Comparison of ENCODE assay signal across 14 cellular contexts in the genomic region with DNA sequence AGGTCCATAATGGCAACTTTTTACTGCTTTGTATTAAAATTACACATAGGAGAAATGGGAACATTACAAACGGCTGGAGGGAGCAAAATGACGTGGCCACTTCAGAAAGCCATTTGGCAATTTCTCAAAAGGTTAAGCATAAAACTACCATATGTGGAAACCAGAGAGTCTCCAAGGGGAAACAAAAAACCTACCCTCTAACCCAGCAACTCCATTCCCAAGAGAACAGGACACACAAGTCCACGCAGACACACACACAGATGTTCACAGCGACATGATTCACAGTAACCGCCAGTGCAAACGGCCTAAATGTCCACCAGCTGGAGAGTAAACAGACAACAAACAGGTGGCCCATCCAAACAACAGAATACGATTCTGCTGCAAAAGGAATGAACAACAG. TPM values are rescaled to one million over a fixed set of nuclear protein-coding genes. Genes with fewer than 3 reads are reported as not detected.
A peak's percentile ranks its signal among the peaks of the same experiment; 100 is the strongest.
DNase-seq lines count a peak whose midpoint lies in the region; ATAC-seq and TF ChIP-seq lines count a peak whose summit lies in the region.
"Had no signal": no experiment of that assay in that cellular context is flagged by ENCODE, and none has a peak within 500 bp of the region (broad histone marks: within the 10 kb centered on the region; RNA-seq: fewer than 3 reads in every experiment).

No MANE protein-coding gene starts in this region.

- H3K27ac Mint-ChIP-seq in osteocyte (ENCODE audit: unreplicated experiment), result peak overlapping the region; percentile 63
- H3K27ac Mint-ChIP-seq in natural killer cell treated with Interleukin-12 subunit alpha and Interleukin-12 subunit beta and Interleukin-15 and Interleukin-18, amount 100 ng/mL, for 72 hours, result no peak overlapping the region
- H3K27ac Mint-ChIP-seq: activated naive CD4-positive, alpha-beta T cell treated with anti-CD3 and anti-CD28 coated beads for 36 hours had no signal

- TF ChIP-seq CTCF in astrocyte of the spinal cord (IDR thresholded peaks at IDR 0.05; ENCODE audit: low read depth, low read length) (no peak), osteocyte (IDR thresholded peaks at IDR 0.05) (no peak)

- H4K20me1 ChIP-seq in BLaER1 treated with 17β-estradiol and CSF1 and Interleukin-3, amounts not matched to agents 10 nM and 100 nM, result peaks cover 82 to 100% (median 100%) of the 10 kb centered on the region in 11 experiments

- no peaks in the 10 kb centered on the region for H3K27me3 Mint-ChIP-seq in osteocyte (ENCODE audit: unreplicated experiment)
- H3K27me3 Mint-ChIP-seq in natural killer cell treated with Interleukin-12 subunit alpha and Interleukin-12 subunit beta and Interleukin-15 and Interleukin-18, amount 100 ng/mL, for 72 hours, result no peaks in the 10 kb centered on the region
- H3K27me3 Mint-ChIP-seq: activated CD4-positive, alpha-beta memory T cell treated with anti-CD3 and anti-CD28 coated beads for 36 hours had no signal

- H3K9me3 Mint-ChIP-seq in osteocyte (ENCODE audit: unreplicated experiment), result no peaks in the 10 kb centered on the region
- no peaks in the 10 kb centered on the region for H3K9me3 Mint-ChIP-seq in natural killer cell treated with Interleukin-12 subunit alpha and Interleukin-12 subunit beta and Interleukin-15 and Interleukin-18, amount 100 ng/mL, for 72 hours
- H3K9me3 Mint-ChIP-seq: activated CD4-positive, alpha-beta memory T cell treated with anti-CD3 and anti-CD28 coated beads for 36 hours; activated naive CD4-positive, alpha-beta T cell treated with anti-CD3 and anti-CD28 coated beads for 36 hours had no signal

- H3K4me3 ChIP-seq in BLaER1 treated with 17β-estradiol and CSF1 and Interleukin-3, amounts not matched to agents 10 nM and 100 nM, result no peak overlapping the region
- no peak overlapping the region for H3K4me3 ChIP-seq in astrocyte of the spinal cord (ENCODE audit: low read depth, low read length)
- H3K4me3 ChIP-seq: psoas muscle, tibial nerve had no signal

- DNase-seq in GM04504 (ENCODE audit: low read depth) (peak; percentile 65), astrocyte of the spinal cord (ENCODE audit: low read depth, low spot score) (peak; percentile 39), osteocyte (ENCODE audit: extremely low spot score, unreplicated experiment) (no peak), SHP77 (lab: John Stamatoyannopoulos, UW) (no peak), NCI-H2107 (lab: John Stamatoyannopoulos, UW) (no peak)
- no peak for DNase-seq in natural killer cell treated with Interleukin-12 subunit alpha and Interleukin-12 subunit beta and Interleukin-15 and Interleukin-18, amount 100 ng/mL, for 72 hours (ENCODE audit: low spot score)
- DNase-seq: activated CD4-positive, alpha-beta memory T cell treated with anti-CD3 and anti-CD28 coated beads for 36 hours; activated naive CD4-positive, alpha-beta T cell treated with anti-CD3 and anti-CD28 coated beads for 36 hours; central memory CD4-positive, alpha-beta T cell; islet precursor cell; psoas muscle; stimulated activated CD4-positive, alpha-beta T cell treated with anti-CD3 and anti-CD28 coated beads, Interleukin-1b, Interleukin-23, amount 100 ng/mL, for 48 hours had no signal

- peak overlapping the region in 3 of 11 experiments; percentile 11 to 24 (median 11); a peak in 2 of 22 replicates for H3K9ac ChIP-seq in BLaER1 treated with 17β-estradiol and CSF1 and Interleukin-3, amounts not matched to agents 10 nM and 100 nM

- H3K4me1 Mint-ChIP-seq in osteocyte (ENCODE audit: unreplicated experiment), result peaks cover 81% of the 10 kb centered on the region
- H3K4me1 Mint-ChIP-seq in natural killer cell treated with Interleukin-12 subunit alpha and Interleukin-12 subunit beta and Interleukin-15 and Interleukin-18, amount 100 ng/mL, for 72 hours (ENCODE audit: low read depth in 2 of 2), result peaks cover 65 to 84% of the 10 kb centered on the region in 2 donors

- in situ Hi-C loops in astrocyte of the spinal cord (cut with HindIII; ENCODE audit: low sequenced_read_pairs), result no loop called here

- peaks cover 63 to 81% (median 77%) of the 10 kb centered on the region in 10 experiments for H3K4me1 ChIP-seq in BLaER1 treated with 17β-estradiol and CSF1 and Interleukin-3, amounts not matched to agents 10 nM and 100 nM

- no peak for ATAC-seq in natural killer cell treated with Interleukin-12 subunit alpha and Interleukin-12 subunit beta and Interleukin-15 and Interleukin-18, amount 100 ng/mL, for 72 hours
- ATAC-seq: psoas muscle had no signal

- peaks cover 25 to 50% (median 35%) of the 10 kb centered on the region in 11 experiments for H3K36me3 ChIP-seq in BLaER1 treated with 17β-estradiol and CSF1 and Interleukin-3, amounts not matched to agents 10 nM and 100 nM
- H3K36me3 ChIP-seq: tibial nerve had no signal

- no peaks in the 10 kb centered on the region for H3K9me3 ChIP-seq in BLaER1 treated with 17β-estradiol and CSF1 and Interleukin-3, amounts not matched to agents 10 nM and 100 nM (replicated peaks in 1 of 11)
- H3K9me3 ChIP-seq: psoas muscle, tibial nerve had no signal

- H3K4me3 Mint-ChIP-seq in osteocyte (ENCODE audit: unreplicated experiment), result no peak overlapping the region
- no peak overlapping the region for H3K4me3 Mint-ChIP-seq in natural killer cell treated with Interleukin-12 subunit alpha and Interleukin-12 subunit beta and Interleukin-15 and Interleukin-18, amount 100 ng/mL, for 72 hours
- H3K4me3 Mint-ChIP-seq: activated CD4-positive, alpha-beta memory T cell treated with anti-CD3 and anti-CD28 coated beads for 36 hours; activated naive CD4-positive, alpha-beta T cell treated with anti-CD3 and anti-CD28 coated beads for 36 hours had no signal

- peaks cover 17% of the 10 kb centered on the region for H3K36me3 Mint-ChIP-seq in osteocyte (ENCODE audit: unreplicated experiment)
- H3K36me3 Mint-ChIP-seq in natural killer cell treated with Interleukin-12 subunit alpha and Interleukin-12 subunit beta and Interleukin-15 and Interleukin-18, amount 100 ng/mL, for 72 hours, result no peaks in the 10 kb centered on the region

- peak overlapping the region; percentile 59 to 99 (median 95) for H3K4me2 ChIP-seq in BLaER1 treated with 17β-estradiol and CSF1 and Interleukin-3, amounts not matched to agents 10 nM and 100 nM

- peak overlapping the region in 6 of 11 experiments; percentile 10 to 52 (median 36); a peak in 10 of 22 replicates for H3K27ac ChIP-seq in BLaER1 treated with 17β-estradiol and CSF1 and Interleukin-3, amounts not matched to agents 10 nM and 100 nM
- H3K27ac ChIP-seq: psoas muscle had no signal

- no peaks in the 10 kb centered on the region for H3K27me3 ChIP-seq in BLaER1 treated with 17β-estradiol and CSF1 and Interleukin-3, amounts not matched to agents 10 nM and 100 nM
- H3K27me3 ChIP-seq: tibial nerve had no signal

RNA-seq across cellular contexts. Expression of gene STK24, which starts 37.3 kb away (rescaled TPM):
- 139 and 142 TPM in 2 replicates for total RNA-seq in osteocyte
- 10 to 100 TPM; 73.0 to 90.1 TPM for total RNA-seq in natural killer cell treated with Interleukin-12 subunit alpha and Interleukin-12 subunit beta and Interleukin-15 and Interleukin-18, amount 100 ng/mL, for 72 hours

Comparison
In these comparisons a context has a peak if more than half of its experiments do, and no peak if none do; other contexts are left out.
1. DNase-seq: peak in GM04504 (single experiment) and astrocyte of the spinal cord (single experiment); none in osteocyte (single experiment), SHP77 (0 of 2), natural killer cell treated with Interleukin-12 subunit alpha and Interleukin-12 subunit beta and Interleukin-15 and Interleukin-18, amount 100 ng/mL, for 72 hours (single experiment) and NCI-H2107 (single experiment).